In the genomic region with DNA sequence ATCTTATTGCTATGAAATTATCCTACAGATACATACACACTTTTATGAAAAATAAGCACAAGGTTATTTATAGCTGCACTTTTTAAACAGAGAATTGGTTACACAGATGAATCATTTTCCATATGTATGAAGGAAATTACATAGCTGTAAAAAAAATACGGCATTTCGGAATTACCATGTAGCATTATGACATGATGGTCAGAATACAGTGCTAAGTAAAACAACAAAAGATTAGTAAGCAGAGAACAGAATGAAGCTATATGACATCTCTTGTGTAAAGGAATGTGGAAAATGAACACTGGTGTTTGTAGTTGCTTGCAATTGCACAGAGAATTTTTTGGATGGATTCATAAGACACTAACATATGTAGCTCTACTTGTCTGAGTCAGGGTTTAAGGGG, we compare ENCODE assay signal across 17 cellular contexts.
DNase-seq lines count a peak whose midpoint lies in the region; ATAC-seq, FAIRE-seq and TF ChIP-seq lines count a peak whose summit lies in the region.
"Had no signal": no experiment of that assay in that cellular context is flagged by ENCODE, and none has a peak within 500 bp of the region (broad histone marks: within the 10 kb centered on the region; RNA-seq: fewer than 3 reads in every experiment).

No MANE protein-coding gene starts in this region.

- H3K9ac ChIP-seq in OCI-LY3 (ENCODE audit: low read length), result peak overlapping the region; percentile 50; the same call in 1 of the 2 replicates
- H3K9ac ChIP-seq in skeletal muscle tissue (ENCODE audit: low read depth in 1 of 3, low read length in 3 of 3), result no peak overlapping the region

- H3K4me3 ChIP-seq in OCI-LY3 (ENCODE audit: low read length) (peak overlapping the region; percentile 63), skeletal muscle tissue (ENCODE audit: low read length in 3 of 3) (no peak overlapping the region)
- H3K4me3 ChIP-seq: body of pancreas, pancreas, tibial artery had no signal

- TF ChIP-seq CTCF in OCI-LY3 (IDR thresholded peaks at IDR 0.05; ENCODE audit: low read depth, low read length), result no peak

- peak overlapping the region; percentile 87 for H3K4me2 ChIP-seq in OCI-LY3 (ENCODE audit: low read length)

- DNase-seq in HTR-8/SVneo (ENCODE audit: insufficient read length, low spot score) (no peak), NCI-H2081 treated with DMSO at 0.1 percent for 48 hours (lab: John Stamatoyannopoulos, UW) (no peak), NCI-H774 (lab: John Stamatoyannopoulos, UW) (no peak)
- DNase-seq: activated CD4-positive, alpha-beta memory T cell treated with anti-CD3 and anti-CD28 coated beads, Interleukin-2, amount 10 ng/mL, durations not matched to agents 7 days and 5 days; activated T-cell treated with anti-CD3 and anti-CD28 coated beads, Interleukin-2, amount 50 U/mL, for 24 hours; left ventricle myocardium superior; NCI-H187; NCI-H446 treated with DMSO at 0.1 percent for 48 hours; small intestine had no signal

- no peak for FAIRE-seq in HTR-8/SVneo (lab: Jason Lieb, UNC)
- FAIRE-seq: small intestine had no signal

- peak; percentile 11 for ATAC-seq in GM18870 (IDR thresholded peaks at IDR 0.05; ENCODE audit: unreplicated experiment)
- ATAC-seq in HG02642 (IDR thresholded peaks at IDR 0.05; ENCODE audit: poor library complexity, unreplicated experiment), result peak; percentile 30
- ATAC-seq: body of pancreas had no signal

- H2AFZ ChIP-seq in OCI-LY3 (ENCODE audit: low read depth, low read length), result no peak overlapping the region

- H3K4me1 ChIP-seq in OCI-LY3 (ENCODE audit: low read length), result peaks cover 28% of the 10 kb centered on the region
- H3K4me1 ChIP-seq in skeletal muscle tissue (ENCODE audit: control insufficient read depth in 3 of 3, insufficient read depth in 3 of 3, low read length in 3 of 3), result no peaks in the 10 kb centered on the region
- H3K4me1 ChIP-seq: body of pancreas, pancreas, tibial artery had no signal

- no peaks in the 10 kb centered on the region for H3K27me3 ChIP-seq in OCI-LY3 (ENCODE audit: low read depth, low read length)
- H3K27me3 ChIP-seq in skeletal muscle tissue (ENCODE audit: control insufficient read depth in 3 of 3, insufficient read depth in 3 of 3, low read length in 3 of 3), result no peaks in the 10 kb centered on the region
- H3K27me3 ChIP-seq: body of pancreas, tibial artery had no signal

- H3K9me3 ChIP-seq in OCI-LY3 (ENCODE audit: insufficient read depth, low read length), result no peaks in the 10 kb centered on the region
- H3K9me3 ChIP-seq in skeletal muscle tissue (ENCODE audit: control insufficient read depth in 3 of 3, low read length in 3 of 3), result no peaks in the 10 kb centered on the region
- H3K9me3 ChIP-seq: body of pancreas, pancreas, tibial artery had no signal

- no peaks in the 10 kb centered on the region for H4K20me1 ChIP-seq in OCI-LY3 (ENCODE audit: insufficient read depth, low read length)

- H3K36me3 ChIP-seq in OCI-LY3 (replicated peaks; ENCODE audit: low read depth, low read length) (no peaks in the 10 kb centered on the region), skeletal muscle tissue (ENCODE audit: control insufficient read depth in 3 of 3, insufficient read depth in 3 of 3, low read length in 3 of 3) (no peaks in the 10 kb centered on the region)
- H3K36me3 ChIP-seq: pancreas, tibial artery had no signal

- peak overlapping the region; percentile 90 for H3K27ac ChIP-seq in OCI-LY3 (ENCODE audit: low read length)
- H3K27ac ChIP-seq in skeletal muscle tissue (ENCODE audit: low read depth, low read length), result peak overlapping the region; percentile 19
- H3K27ac ChIP-seq: body of pancreas, pancreas, tibial artery, VCaP had no signal

- no peaks in the 10 kb centered on the region for H3K79me2 ChIP-seq in OCI-LY3 (ENCODE audit: low read length)
